Comparison of ENCODE assay signal across 26 cellular contexts in the genomic region with DNA sequence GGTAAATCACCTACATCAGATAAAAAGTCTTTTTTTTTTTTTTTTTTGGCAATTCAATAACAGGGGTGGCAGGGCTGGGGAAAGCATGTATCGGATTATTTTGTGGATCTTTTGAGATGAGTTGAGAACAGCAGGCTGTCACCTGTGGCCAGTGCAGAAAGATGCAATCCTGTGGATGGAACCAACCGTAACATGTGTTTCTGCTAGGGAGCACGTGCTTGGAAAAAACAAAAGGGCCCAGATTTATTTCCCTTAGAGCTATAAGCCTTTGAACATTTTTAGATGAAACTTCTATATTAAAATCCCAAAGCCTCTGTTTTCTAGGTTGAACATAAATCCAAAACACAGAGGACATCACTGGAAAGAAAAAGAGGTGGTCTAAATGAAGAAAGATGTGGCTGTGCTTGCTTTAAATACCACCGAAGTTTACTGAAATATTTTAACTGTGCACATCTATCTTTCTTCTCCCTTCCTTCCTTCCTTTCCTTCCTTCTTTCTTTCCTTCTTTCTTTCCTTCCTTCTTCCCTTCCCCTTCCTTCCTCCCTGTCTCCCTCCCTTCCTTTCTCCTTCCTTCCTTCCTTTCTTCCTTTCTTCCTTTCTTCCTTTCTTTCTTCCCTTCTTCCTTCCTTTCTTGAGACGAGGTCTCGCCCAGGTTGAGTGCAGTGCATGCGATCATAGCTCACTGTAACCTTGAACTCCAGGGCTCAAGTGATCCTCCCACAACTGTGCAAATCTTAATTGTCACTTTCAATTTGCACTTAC.
"Had no signal": no experiment of that assay in that cellular context is flagged by ENCODE, and none has a peak within 500 bp of the region (broad histone marks: within the 10 kb centered on the region; RNA-seq: fewer than 3 reads in every experiment).

No MANE protein-coding gene starts in this region.

- DNase-seq: activated CD4-positive, alpha-beta memory T cell treated with anti-CD3 and anti-CD28 coated beads for 36 hours; activated CD4-positive, alpha-beta T cell treated with anti-CD3 and anti-CD28 coated beads for 36 hours; activated CD4-positive, alpha-beta T cell treated with anti-CD3 and anti-CD28 coated beads, Interleukin-2, amount 10 ng/mL, durations not matched to agents 24 days and 14 days; activated CD4-positive, CD25-positive, alpha-beta regulatory T cell; activated CD4-positive, CD25-positive, alpha-beta regulatory T cell treated with anti-CD3 and anti-CD28 coated beads, Interleukin-2, amount 50 U/mL, for 72 hours; activated CD8-positive, alpha-beta memory T cell treated with anti-CD3 and anti-CD28 coated beads, Interleukin-2, amount 10 ng/mL, durations not matched to agents 7 days and 5 days; activated CD8-positive, alpha-beta memory T cell treated with anti-CD3 and anti-CD28 coated beads, Interleukin-2, amount 50 U/mL, for 4 hours; activated CD8-positive, alpha-beta T cell treated with anti-CD3 and anti-CD28 coated beads, Interleukin-2, amount 10 ng/mL, durations not matched to agents 7 days and 5 days; activated gamma-delta T cell; activated naive CD4-positive, alpha-beta T cell; activated naive CD4-positive, alpha-beta T cell treated with anti-CD3 and anti-CD28 coated beads, Interleukin-2, amount 10 ng/mL, durations not matched to agents 7 days and 5 days; activated naive CD8-positive, alpha-beta T cell treated with anti-CD3 and anti-CD28 coated beads, Interleukin-2, amount 10 ng/mL, durations not matched to agents 7 days and 5 days; activated T-cell treated with anti-CD3 and anti-CD28 coated beads, Interleukin-2, amount 50 U/mL, for 24 hours; activated T-cell treated with anti-CD3 and anti-CD28 coated beads, Interleukin-2, amount 50 U/mL, for 72 hours; body of pancreas; caudate nucleus; cortex of kidney; dermis blood vessel endothelial cell; effector CD8-positive, alpha-beta T cell; esophagus squamous epithelium; foreskin melanocyte; heart right ventricle; T-helper 2 cell had no signal

- H3K27ac ChIP-seq: body of pancreas, epithelial cell of prostate, esophagus squamous epithelium, heart right ventricle had no signal

- H3K9me3 ChIP-seq: body of pancreas, esophagus squamous epithelium, gastroesophageal sphincter, heart right ventricle had no signal

- ATAC-seq: activated CD4-positive, alpha-beta T cell treated with anti-CD3 and anti-CD28 coated beads for 36 hours; activated CD8-positive, alpha-beta memory T cell treated with anti-CD3 and anti-CD28 coated beads, Interleukin-2, amount 10 ng/mL, durations not matched to agents 7 days and 5 days; activated CD8-positive, alpha-beta T cell treated with anti-CD3 and anti-CD28 coated beads, Interleukin-2, amount 10 ng/mL, durations not matched to agents 7 days and 5 days; activated naive CD4-positive, alpha-beta T cell treated with anti-CD3 and anti-CD28 coated beads, Interleukin-2, amount 50 U/mL, for 72 hours; activated T-cell treated with anti-CD3 and anti-CD28 coated beads, Interleukin-2, amount 50 U/mL, for 72 hours; body of pancreas; gastroesophageal sphincter; heart right ventricle had no signal

- H3K4me1 ChIP-seq: body of pancreas, esophagus squamous epithelium, heart right ventricle had no signal

- H3K4me3 ChIP-seq: body of pancreas, esophagus squamous epithelium, gastroesophageal sphincter, heart right ventricle had no signal

- H3K36me3 ChIP-seq: esophagus squamous epithelium, heart right ventricle had no signal

- H3K27me3 ChIP-seq: body of pancreas, esophagus squamous epithelium, gastroesophageal sphincter, heart right ventricle had no signal
